ENCODE assay signal across 1 cellular context in the genomic region with DNA sequence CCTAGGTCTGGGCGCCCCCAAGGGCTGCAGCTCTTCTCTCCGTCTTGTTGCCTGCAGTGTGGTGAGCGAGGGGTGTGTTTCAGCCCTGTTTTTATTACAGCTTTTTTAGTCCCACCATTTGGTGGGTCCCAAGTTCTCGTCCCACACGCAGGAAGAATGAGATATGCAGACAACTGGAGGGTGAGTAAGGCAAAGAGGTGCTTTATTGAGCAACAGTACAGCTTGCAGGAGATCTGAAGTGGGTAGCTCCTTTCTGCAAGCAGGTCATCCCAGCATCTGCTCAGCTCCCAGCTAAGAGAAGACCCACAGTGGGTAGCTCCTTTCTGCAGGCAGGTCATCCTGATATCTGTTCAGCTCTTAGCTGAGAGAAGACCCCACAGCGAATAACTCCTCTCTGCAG.
TF ChIP-seq lines count a peak whose summit lies in the region.

No MANE protein-coding gene starts in this region.

TF ChIP-seq in H1, 55 proteins besides CTCF, POLR2A, EP300 and RAD21:
- TF ChIP-seq ATF2 (IDR thresholded peaks at IDR 0.05; ENCODE audit: low read length) (no peak), FOSL1 (IDR thresholded peaks at IDR 0.05; ENCODE audit: insufficient read depth, low read depth, low read length) (no peak), CREB1 (IDR thresholded peaks at IDR 0.05) (no peak)
